In the genomic region with DNA sequence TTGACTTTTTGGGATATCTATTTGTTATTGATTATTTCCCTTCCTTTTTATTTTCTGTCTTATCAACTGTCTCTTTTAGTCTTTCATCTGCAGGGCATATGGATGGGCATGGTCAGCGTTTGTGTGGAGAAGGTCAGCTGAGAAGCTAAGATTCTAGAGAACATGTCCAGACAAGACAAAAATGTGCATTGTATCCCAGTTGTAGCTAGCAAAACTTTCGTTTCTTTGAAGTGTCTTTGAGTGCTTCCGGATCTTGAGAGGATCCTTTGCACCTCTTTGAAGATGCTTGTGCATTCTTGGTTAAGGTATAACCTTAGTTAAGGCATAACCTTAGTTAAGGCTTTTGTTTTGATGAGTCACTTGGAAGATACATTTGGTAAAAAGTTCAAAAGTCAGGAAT, we compare ENCODE assay signal across 26 cellular contexts.
"Had no signal": no experiment of that assay in that cellular context is flagged by ENCODE, and none has a peak within 500 bp of the region (broad histone marks: within the 10 kb centered on the region; RNA-seq: fewer than 3 reads in every experiment).

No MANE protein-coding gene starts in this region.

- H2AFZ ChIP-seq: hepatocyte had no signal

- H3K36me3 ChIP-seq: gastrocnemius medialis, heart left ventricle, left lung, prostate gland, right atrium auricular region, suprapubic skin, transverse colon, upper lobe of right lung, uterus had no signal

- H3K4me1 ChIP-seq: gastrocnemius medialis, heart left ventricle, left lung, prostate gland, right atrium auricular region, suprapubic skin, upper lobe of right lung, uterus had no signal

- H3K27me3 ChIP-seq: gastrocnemius medialis, heart left ventricle, hepatocyte, left lung, right atrium auricular region, suprapubic skin, transverse colon, upper lobe of right lung, uterus had no signal

- H3K4me3 ChIP-seq: coronary artery, gastrocnemius medialis, heart left ventricle, hepatocyte, left lung, prostate gland, right atrium auricular region, smooth muscle cell, suprapubic skin, transverse colon, upper lobe of right lung, uterus had no signal

- H3K79me2 ChIP-seq: hepatocyte had no signal

- H3K27ac ChIP-seq: coronary artery, gastrocnemius medialis, heart left ventricle, hepatocyte, left lung, prostate gland, right atrium auricular region, suprapubic skin, transverse colon, upper lobe of right lung, uterus had no signal

- H3K27me3 Mint-ChIP-seq: naive thymus-derived CD8-positive, alpha-beta T cell; stimulated activated naive CD8-positive, alpha-beta T cell treated with anti-CD3 and anti-CD28 coated beads, Interleukin-15, amount 100 ng/mL, for 72 hours had no signal

- H3K4me3 Mint-ChIP-seq: naive thymus-derived CD8-positive, alpha-beta T cell; nephron progenitor cell; stimulated activated naive CD8-positive, alpha-beta T cell treated with anti-CD3 and anti-CD28 coated beads, Interleukin-15, amount 100 ng/mL, for 72 hours had no signal

- DNase-seq: dermis blood vessel endothelial cell; effector memory CD4-positive, alpha-beta T cell; gastrocnemius medialis; heart left ventricle; kidney; left cardiac atrium; left lung; naive thymus-derived CD8-positive, alpha-beta T cell; nephron progenitor cell; nucleus accumbens; stimulated activated CD4-positive, alpha-beta T cell treated with anti-CD3 and anti-CD28 coated beads, Interleukin-12 subunit alpha, Interleukin-12 subunit beta, amount 100 ng/mL, for 4 hours; stimulated activated CD4-positive, alpha-beta T cell treated with anti-CD3 and anti-CD28 coated beads, Interleukin-1b, Interleukin-23, amount 100 ng/mL, for 48 hours; stimulated activated CD4-positive, alpha-beta T cell treated with anti-CD3 and anti-CD28 coated beads, Interleukin-4, amount 100 ng/mL, for 1 hour; stimulated activated CD8-positive, alpha-beta memory T cell treated with anti-CD3 and anti-CD28 coated beads, Interleukin-4, amount 100 ng/mL, for 48 hours; stimulated activated naive CD4-positive, alpha-beta T cell; stimulated activated naive CD8-positive, alpha-beta T cell treated with anti-CD3 and anti-CD28 coated beads, Interleukin-15, amount 100 ng/mL, for 72 hours; transverse colon; upper lobe of right lung; uterus had no signal

- H3K4me2 ChIP-seq: hepatocyte, smooth muscle cell had no signal

- H3K9me3 ChIP-seq: gastrocnemius medialis, prostate gland, right atrium auricular region, transverse colon, upper lobe of right lung, uterus had no signal

- H3K4me1 Mint-ChIP-seq: naive thymus-derived CD8-positive, alpha-beta T cell; stimulated activated naive CD8-positive, alpha-beta T cell treated with anti-CD3 and anti-CD28 coated beads, Interleukin-15, amount 100 ng/mL, for 72 hours had no signal

- ATAC-seq: gastrocnemius medialis; heart left ventricle; left cardiac atrium; left lung; naive thymus-derived CD8-positive, alpha-beta T cell; sciatic nerve; stimulated activated naive CD8-positive, alpha-beta T cell treated with anti-CD3 and anti-CD28 coated beads, Interleukin-15, amount 100 ng/mL, for 72 hours; upper lobe of right lung had no signal

- H3K27ac Mint-ChIP-seq: naive thymus-derived CD8-positive, alpha-beta T cell; nephron progenitor cell; stimulated activated naive CD8-positive, alpha-beta T cell treated with anti-CD3 and anti-CD28 coated beads, Interleukin-15, amount 100 ng/mL, for 72 hours had no signal
